In genomic region chr15:89442671-89443307, GRCh38 we compare ENCODE assay signal across 9 cellular contexts. TPM values are rescaled to one million over a fixed set of nuclear protein-coding genes. Genes with fewer than 3 reads are reported as not detected.
DNase-seq lines count a peak whose midpoint lies in the region; ATAC-seq and TF ChIP-seq lines count a peak whose summit lies in the region.
"Had no signal": no experiment of that assay in that cellular context is flagged by ENCODE, and none has a peak within 500 bp of the region (broad histone marks: within the 10 kb centered on the region; RNA-seq: fewer than 3 reads in every experiment).

No MANE protein-coding gene starts in this region.

- no peak overlapping the region for H3K4me3 Mint-ChIP-seq in progenitor cell of endocrine pancreas (ENCODE audit: low read depth)

- no peaks in the 10 kb centered on the region for H3K36me3 Mint-ChIP-seq in progenitor cell of endocrine pancreas (ENCODE audit: insufficient read depth)

- H2AFZ ChIP-seq in fibroblast of lung (ENCODE audit: low read length) = no peak overlapping the region

- H3K27me3 ChIP-seq in heart right ventricle = peaks cover 5 to 75% (median 64%) of the 10 kb centered on the region in 7 donors
- H3K27me3 ChIP-seq in fibroblast of lung (ENCODE audit: control insufficient read depth, insufficient read depth, low read length) = peaks cover 15% of the 10 kb centered on the region
- H3K27me3 ChIP-seq: thyroid gland had no signal

- H3K4me2 ChIP-seq in fibroblast of lung (ENCODE audit: extremely low read depth, insufficient read depth, low read length) = no peak overlapping the region

- H3K27ac Mint-ChIP-seq in progenitor cell of endocrine pancreas = no peak overlapping the region

- no peaks in the 10 kb centered on the region for H4K20me1 ChIP-seq in fibroblast of lung (ENCODE audit: control insufficient read depth, extremely low read depth, insufficient read depth, low read length)

- peak in 7 of 9 donors; percentile 38 to 59 (median 49) for TF ChIP-seq CTCF in heart right ventricle (IDR thresholded peaks at IDR 0.05)
- peak; percentile 51 to 59 for TF ChIP-seq CTCF in fibroblast of lung (conservative IDR thresholded peaks at IDR 0.05 in 1 of 2, IDR thresholded peaks at IDR 0.05 in 1 of 2; ENCODE audit: low read depth in 1 of 2, low read length in 2 of 2)
- peak; percentile 86 for TF ChIP-seq CTCF in progenitor cell of endocrine pancreas (IDR thresholded peaks at IDR 0.05; ENCODE audit: unreplicated experiment)

- H3K36me3 ChIP-seq in heart right ventricle (no peaks in the 10 kb centered on the region), fibroblast of lung (ENCODE audit: control insufficient read depth, insufficient read depth, low read length) (no peaks in the 10 kb centered on the region)
- H3K36me3 ChIP-seq: thyroid gland had no signal

- ATAC-seq in heart right ventricle (peak in 2 of 8 donors; percentile 34 to 37), HG03565 (IDR thresholded peaks at IDR 0.05; ENCODE audit: unreplicated experiment) (no peak), HG02610 (IDR thresholded peaks at IDR 0.05; ENCODE audit: unreplicated experiment) (no peak)

- H3K79me2 ChIP-seq in fibroblast of lung (ENCODE audit: control insufficient read depth, insufficient read depth, low read length) = no peaks in the 10 kb centered on the region

- no peaks in the 10 kb centered on the region for H3K4me1 Mint-ChIP-seq in progenitor cell of endocrine pancreas (ENCODE audit: low read depth)

- intact Hi-C loops in heart right ventricle (cut with DNase I) = no loop called here
- intact Hi-C loops in cardiac septum (cut with DNase I) = no loop called here

- no peak overlapping the region for H3K9ac ChIP-seq in fibroblast of lung (ENCODE audit: insufficient read depth, low read length)

- H3K9me3 ChIP-seq in heart right ventricle (no peaks in the 10 kb centered on the region), fibroblast of lung (ENCODE audit: control insufficient read depth, insufficient read depth, low read depth, low read length) (no peaks in the 10 kb centered on the region)
- H3K9me3 ChIP-seq: thyroid gland had no signal

- WGBS in heart right ventricle, 2 donors = 53 to 59% methylated on average over 19 of the region's 19 CpGs

- H3K4me1 ChIP-seq in heart right ventricle (no peaks in the 10 kb centered on the region), fibroblast of lung (ENCODE audit: control insufficient read depth, extremely low read depth, insufficient read depth, low read length) (no peaks in the 10 kb centered on the region)
- H3K4me1 ChIP-seq: thyroid gland had no signal

- H3K27me3 Mint-ChIP-seq in progenitor cell of endocrine pancreas = peaks cover 43% of the 10 kb centered on the region

- H3K9me3 Mint-ChIP-seq in progenitor cell of endocrine pancreas (ENCODE audit: low read depth) = no peaks in the 10 kb centered on the region

- H3K4me3 ChIP-seq in heart right ventricle (no peak overlapping the region), fibroblast of lung (replicated peaks in 1 of 4; ENCODE audit: control extremely low read depth in 1 of 4, insufficient read depth in 1 of 4, low read depth in 3 of 4, low read length in 4 of 4) (no peak overlapping the region)
- H3K4me3 ChIP-seq: thyroid gland had no signal

- DNase-seq in heart right ventricle = no peak
- no peak for DNase-seq in cardiac septum (ENCODE audit: low spot score)
- DNase-seq in NCI-H1092 (lab: John Stamatoyannopoulos, UW) = peak; percentile 45
- DNase-seq in activated CD4-positive, alpha-beta T cell treated with anti-CD3 and anti-CD28 coated beads, Interleukin-2, amount 50 U/mL, for 1 hour = peak; percentile 19
- peak in 1 of 2 donors; percentile 20 for DNase-seq in fibroblast of lung (ENCODE audit: low read depth in 2 of 2)
- peak; percentile 62 for DNase-seq in progenitor cell of endocrine pancreas (ENCODE audit: low spot score, unreplicated experiment)

- no peak overlapping the region for H3K27ac ChIP-seq in heart right ventricle
- H3K27ac ChIP-seq in fibroblast of lung (ENCODE audit: insufficient read depth, low read length) = no peak overlapping the region
- H3K27ac ChIP-seq: thyroid gland had no signal

RNA-seq across cellular contexts. Expression of gene RHCG, which starts 53.6 kb away (rescaled TPM):
- total RNA-seq in heart right ventricle (1 to 10 TPM in 1 of 10 donors, under 1 TPM in 4, not detected in 5; 0.32 to 1.4 (median 0.77) TPM), cardiac septum (2.0 TPM), fibroblast of lung (under 0.01 TPM in 1 of 2 replicates, not detected in the other), progenitor cell of endocrine pancreas (not detected in 2 replicates)
- polyA plus RNA-seq in heart right ventricle (1 to 10 TPM in 1 of 2 donors, not detected in 1; 1.9 TPM), fibroblast of lung (not detected in 2 replicates)
- polyA plus RNA-seq in fibroblast of lung (2012) = not detected in 2 replicates
- not detected in 2 replicates for polyA minus RNA-seq in fibroblast of lung (ENCODE audit: low replicate concordance)
- total RNA-seq: thyroid gland had no signal

Comparison
In these comparisons a context has a peak if more than half of its experiments do, and no peak if none do; other contexts are left out.
1. DNase-seq: peak in NCI-H1092 (single experiment), activated CD4-positive, alpha-beta T cell treated with anti-CD3 and anti-CD28 coated beads, Interleukin-2, amount 50 U/mL, for 1 hour (single experiment) and progenitor cell of endocrine pancreas (single experiment); none in heart right ventricle (0 of 2) and cardiac septum (single experiment).
2. Peak in every context shown above with its lines, with median percentiles within 50 percentile points of each other: CTCF ChIP-seq.